Comparison of ENCODE assay signal across 8 cellular contexts in genomic region chr17:59331929-59332889, GRCh38. TPM values are rescaled to one million over a fixed set of nuclear protein-coding genes. Genes with fewer than 3 reads are reported as not detected.
DNase-seq lines count a peak whose midpoint lies in the region; ATAC-seq and TF ChIP-seq lines count a peak whose summit lies in the region.

No MANE protein-coding gene starts in this region.

- DNase-seq in G401 (ENCODE audit: low spot score): peak; percentile 23
- no peak for DNase-seq in HFF-Myc (ENCODE audit: extremely low read depth, low read depth)
- DNase-seq in SK-N-MC (ENCODE audit: low read depth, low spot score): no peak
- DNase-seq in mammary epithelial cell: peak; percentile 9
- DNase-seq in islet precursor cell: peak; percentile 71
- DNase-seq in spleen: peak; percentile 91
- no peak for DNase-seq in MV-4-11 (lab: John Stamatoyannopoulos, UW)

- H3K9ac ChIP-seq in SK-N-MC (ENCODE audit: insufficient read length) (peak overlapping the region; percentile 51), mammary epithelial cell (ENCODE audit: insufficient read depth, low read length) (peak overlapping the region; percentile 58)

- H3K79me2 ChIP-seq in mammary epithelial cell (ENCODE audit: insufficient read depth, low read length): peaks cover 4% of the 10 kb centered on the region

- H3K4me3 ChIP-seq in HFF-Myc (replicated peaks; ENCODE audit: low read depth, low read length) (peak overlapping the region; percentile 69), SK-N-MC (peak overlapping the region; percentile 85), mammary epithelial cell (replicated peaks in 1 of 3; ENCODE audit: insufficient read depth in 1 of 3, low read depth in 2 of 3, low read length in 3 of 3) (peak overlapping the region; percentile 79 to 89 (median 81)), spleen (peak overlapping the region; percentile 86 to 99 (median 96))

- H3K27me3 ChIP-seq in mammary epithelial cell (ENCODE audit: insufficient read depth, low read length) (peaks cover 3% of the 10 kb centered on the region), spleen (replicated peaks in 1 of 7) (no peaks in the 10 kb centered on the region)

- H3K36me3 ChIP-seq in SK-N-MC (ENCODE audit: insufficient read depth, low read length) (no peaks in the 10 kb centered on the region), mammary epithelial cell (ENCODE audit: insufficient read depth, low read length) (no peaks in the 10 kb centered on the region), spleen (no peaks in the 10 kb centered on the region)

- no peak for ATAC-seq in GM18868 (IDR thresholded peaks at IDR 0.05; ENCODE audit: unreplicated experiment)

- peak overlapping the region; percentile 92 for H2AFZ ChIP-seq in mammary epithelial cell (ENCODE audit: low read depth, low read length)

- intact Hi-C loops in mammary epithelial cell (cut with micrococcal nuclease): no loop called here
- intact Hi-C loops in spleen (cut with DNase I; ENCODE audit: low total_unique reads): loop anchor here (10.0 kb wide), 1 partner anchor 53 kb away; no protein-coding TSS in a partner anchor

- WGBS in mammary epithelial cell (ENCODE audit: low coverage, missing lambda C conversion rate): under 1% methylated on average over 17 of the region's 96 CpGs
- WGBS in spleen, 5 donors: 0 to 3% (median 1%) methylated on average over 16 to 96 of the region's 96 CpGs

- in situ Hi-C loops in G401 (cut with HindIII; ENCODE audit: low sequenced_read_pairs) (no loop called here), mammary epithelial cell (cut with MboI; ENCODE audit: low sequenced_read_pairs in 2 of 2) (no loop called here)

- no TSS peak for BruUV-seq in mammary epithelial cell (replicated peaks; lab: Mats Ljungman, UMichigan)

- H3K4me1 ChIP-seq in mammary epithelial cell (ENCODE audit: insufficient read depth, low read length): peaks cover 24% of the 10 kb centered on the region
- H3K4me1 ChIP-seq in spleen: peaks cover 28 to 88% (median 70%) of the 10 kb centered on the region in 6 donors

- TF ChIP-seq POLR2A in spleen (IDR thresholded peaks at IDR 0.05): no peak

- H3K9me3 ChIP-seq in SK-N-MC (ENCODE audit: low read depth, low read length) (no peaks in the 10 kb centered on the region), mammary epithelial cell (replicated peaks; ENCODE audit: insufficient read depth, low read length) (no peaks in the 10 kb centered on the region), spleen (no peaks in the 10 kb centered on the region)

- no peaks in the 10 kb centered on the region for H4K20me1 ChIP-seq in mammary epithelial cell (ENCODE audit: insufficient read depth, low read length)

- H3K27ac ChIP-seq in SK-N-MC (no peak overlapping the region), mammary epithelial cell (ENCODE audit: insufficient read depth, low read depth, low read length) (peak overlapping the region; percentile 8), spleen (peak overlapping the region; percentile 67 to 95 (median 92))

- TF ChIP-seq CTCF in HFF-Myc (IDR thresholded peaks at IDR 0.05; ENCODE audit: low read depth, low read length, missing control alignments) (no peak), mammary epithelial cell (conservative IDR thresholded peaks at IDR 0.05 in 1 of 2, IDR thresholded peaks at IDR 0.05 in 1 of 2; ENCODE audit: extremely low read depth in 1 of 2, insufficient read depth in 1 of 2, low read depth in 1 of 2, low read length in 2 of 2) (no peak), spleen (IDR thresholded peaks at IDR 0.05 in 8 of 11, conservative IDR thresholded peaks at IDR 0.05 in 3 of 11) (no peak)

- peak overlapping the region; percentile 99 for H3K4me2 ChIP-seq in mammary epithelial cell (ENCODE audit: insufficient read depth, low read depth, low read length)

- dilution Hi-C loops in mammary epithelial cell (cut with HindIII; ENCODE audit: low sequenced_read_pairs): no loop called here

- CTCF ChIA-PET in mammary epithelial cell (lab: Charles Lee; ENCODE audit: low non-redundant PET): interaction anchor here (0.6 to 0.7 kb wide), 3 partner anchors 53 to 135 kb away, joined by 3 to 15 read pairs (median 4); no protein-coding TSS in a partner anchor

RNA-seq across cellular contexts. Expression of gene YPEL2, which starts 0.8 kb away (rescaled TPM):
- 7.0 and 7.6 TPM in 2 replicates for total RNA-seq in G401 (2014; rRNA removed; shearing (Covaris generic))
- 1 to 10 TPM; 2.2 to 6.8 TPM for total RNA-seq in mammary epithelial cell
- 1.7 TPM for polyA plus RNA-seq in mammary epithelial cell
- not detected for polyA minus RNA-seq in mammary epithelial cell
- 10 to 100 TPM; 24.6 to 45.6 (median 36.2) TPM for total RNA-seq in spleen
- polyA plus RNA-seq in spleen: 1 to 10 TPM; 6.7 to 9.1 (median 9.0) TPM

Comparison
In these comparisons a context has a peak if more than half of its experiments do, and no peak if none do; other contexts are left out.
1. DNase-seq: peak in G401 (single experiment), mammary epithelial cell (single experiment), islet precursor cell (single experiment) and spleen (single experiment); none in HFF-Myc (single experiment), SK-N-MC (single experiment) and MV-4-11 (single experiment).
2. Peak in every context shown above with its lines, with median percentiles within 50 percentile points of each other: H3K4me3 ChIP-seq.